Comparison of ENCODE assay signal across 1 cellular context in the genomic region with DNA sequence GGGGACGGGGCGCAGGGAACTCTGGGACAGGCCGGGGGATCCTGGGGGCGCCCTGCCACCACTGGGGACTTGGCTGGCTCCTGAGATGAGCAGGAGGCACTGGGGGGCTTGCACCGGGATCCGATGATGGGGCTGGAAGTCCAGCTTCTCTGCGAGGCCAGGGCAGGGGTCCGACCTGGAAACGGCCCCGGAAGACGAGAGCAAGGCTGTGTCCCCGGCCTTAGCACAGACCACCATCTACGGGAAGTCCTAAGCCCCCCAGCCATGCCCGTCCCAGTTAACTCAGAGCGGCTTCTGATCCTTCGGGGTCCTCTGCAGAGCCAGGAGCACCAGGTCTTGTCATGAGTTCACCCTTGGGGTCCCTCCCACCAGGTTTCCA.
TF ChIP-seq lines count a peak whose summit lies in the region.

No MANE protein-coding gene starts in this region.

TF ChIP-seq in HCT116, 20 proteins besides CTCF, POLR2A, EP300 and RAD21 (continued from another document):
- TF ChIP-seq, protein P1, sequence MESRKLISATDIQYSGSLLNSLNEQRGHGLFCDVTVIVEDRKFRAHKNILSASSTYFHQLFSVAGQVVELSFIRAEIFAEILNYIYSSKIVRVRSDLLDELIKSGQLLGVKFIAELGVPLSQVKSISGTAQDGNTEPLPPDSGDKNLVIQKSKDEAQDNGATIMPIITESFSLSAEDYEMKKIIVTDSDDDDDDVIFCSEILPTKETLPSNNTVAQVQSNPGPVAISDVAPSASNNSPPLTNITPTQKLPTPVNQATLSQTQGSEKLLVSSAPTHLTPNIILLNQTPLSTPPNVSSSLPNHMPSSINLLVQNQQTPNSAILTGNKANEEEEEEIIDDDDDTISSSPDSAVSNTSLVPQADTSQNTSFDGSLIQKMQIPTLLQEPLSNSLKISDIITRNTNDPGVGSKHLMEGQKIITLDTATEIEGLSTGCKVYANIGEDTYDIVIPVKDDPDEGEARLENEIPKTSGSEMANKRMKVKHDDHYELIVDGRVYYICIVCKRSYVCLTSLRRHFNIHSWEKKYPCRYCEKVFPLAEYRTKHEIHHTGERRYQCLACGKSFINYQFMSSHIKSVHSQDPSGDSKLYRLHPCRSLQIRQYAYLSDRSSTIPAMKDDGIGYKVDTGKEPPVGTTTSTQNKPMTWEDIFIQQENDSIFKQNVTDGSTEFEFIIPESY (IDR thresholded peaks at IDR 0.05; ENCODE audit: extremely low read depth, insufficient replicate concordance, low read length), result no peak
- TF ChIP-seq JUND (IDR thresholded peaks at IDR 0.05) (no peak), EGR1 (IDR thresholded peaks at IDR 0.05; ENCODE audit: low read depth) (no peak), EZH2 (IDR thresholded peaks at IDR 0.05) (no peak), YY1 (IDR thresholded peaks at IDR 0.05; ENCODE audit: extremely low read depth, insufficient replicate concordance, low read depth, low read length) (no peak), TCF7L2 (IDR thresholded peaks at IDR 0.05; ENCODE audit: borderline replicate concordance, extremely low read depth, insufficient read depth, insufficient read length) (no peak), ELF1 (IDR thresholded peaks at IDR 0.05; ENCODE audit: borderline replicate concordance, low read depth) (no peak), CBX3 (IDR thresholded peaks at IDR 0.05; ENCODE audit: low read depth) (no peak)
- TF ChIP-seq, protein P2, sequence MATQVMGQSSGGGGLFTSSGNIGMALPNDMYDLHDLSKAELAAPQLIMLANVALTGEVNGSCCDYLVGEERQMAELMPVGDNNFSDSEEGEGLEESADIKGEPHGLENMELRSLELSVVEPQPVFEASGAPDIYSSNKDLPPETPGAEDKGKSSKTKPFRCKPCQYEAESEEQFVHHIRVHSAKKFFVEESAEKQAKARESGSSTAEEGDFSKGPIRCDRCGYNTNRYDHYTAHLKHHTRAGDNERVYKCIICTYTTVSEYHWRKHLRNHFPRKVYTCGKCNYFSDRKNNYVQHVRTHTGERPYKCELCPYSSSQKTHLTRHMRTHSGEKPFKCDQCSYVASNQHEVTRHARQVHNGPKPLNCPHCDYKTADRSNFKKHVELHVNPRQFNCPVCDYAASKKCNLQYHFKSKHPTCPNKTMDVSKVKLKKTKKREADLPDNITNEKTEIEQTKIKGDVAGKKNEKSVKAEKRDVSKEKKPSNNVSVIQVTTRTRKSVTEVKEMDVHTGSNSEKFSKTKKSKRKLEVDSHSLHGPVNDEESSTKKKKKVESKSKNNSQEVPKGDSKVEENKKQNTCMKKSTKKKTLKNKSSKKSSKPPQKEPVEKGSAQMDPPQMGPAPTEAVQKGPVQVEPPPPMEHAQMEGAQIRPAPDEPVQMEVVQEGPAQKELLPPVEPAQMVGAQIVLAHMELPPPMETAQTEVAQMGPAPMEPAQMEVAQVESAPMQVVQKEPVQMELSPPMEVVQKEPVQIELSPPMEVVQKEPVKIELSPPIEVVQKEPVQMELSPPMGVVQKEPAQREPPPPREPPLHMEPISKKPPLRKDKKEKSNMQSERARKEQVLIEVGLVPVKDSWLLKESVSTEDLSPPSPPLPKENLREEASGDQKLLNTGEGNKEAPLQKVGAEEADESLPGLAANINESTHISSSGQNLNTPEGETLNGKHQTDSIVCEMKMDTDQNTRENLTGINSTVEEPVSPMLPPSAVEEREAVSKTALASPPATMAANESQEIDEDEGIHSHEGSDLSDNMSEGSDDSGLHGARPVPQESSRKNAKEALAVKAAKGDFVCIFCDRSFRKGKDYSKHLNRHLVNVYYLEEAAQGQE (IDR thresholded peaks at IDR 0.05; ENCODE audit: low read depth), result no peak
